Comparison of ENCODE assay signal across 13 cellular contexts in genomic region chr10:79189853-79190435, GRCh38.
A peak's percentile ranks its signal among the peaks of the same experiment; 100 is the strongest.
DNase-seq lines count a peak whose midpoint lies in the region; ATAC-seq and TF ChIP-seq lines count a peak whose summit lies in the region.
"Had no signal": no experiment of that assay in that cellular context is flagged by ENCODE, and none has a peak within 500 bp of the region (broad histone marks: within the 10 kb centered on the region; RNA-seq: fewer than 3 reads in every experiment).

No MANE protein-coding gene starts in this region.

- whole genome bisulfite sequencing in right cardiac atrium = 85% methylated on average over 10 of the region's 10 CpGs

- no peak overlapping the region for H2AFZ ChIP-seq in neural progenitor cell (replicated peaks)

- peak overlapping the region; percentile 78 for H3K27ac Mint-ChIP-seq in neural progenitor cell
- H3K27ac Mint-ChIP-seq in CD14-positive monocyte = no peak overlapping the region
- no peak overlapping the region for H3K27ac Mint-ChIP-seq in glutamatergic neuron (ENCODE audit: unreplicated experiment)
- H3K27ac Mint-ChIP-seq: activated naive CD8-positive, alpha-beta T cell treated with anti-CD3 and anti-CD28 coated beads, Interleukin-2, amount 10 ng/mL, durations not matched to agents 7 days and 5 days; T-helper 2 cell treated with Interferon-gamma antibody and Interleukin-4, amounts not matched to agents 5 μg/mL and 100 μg/mL, for 36 hours had no signal

- H3K4me2 ChIP-seq in neural progenitor cell = no peak overlapping the region

- H3K4me3 Mint-ChIP-seq in neural progenitor cell = no peak overlapping the region
- no peak overlapping the region for H3K4me3 Mint-ChIP-seq in CD14-positive monocyte
- H3K4me3 Mint-ChIP-seq in glutamatergic neuron (ENCODE audit: unreplicated experiment) = no peak overlapping the region
- H3K4me3 Mint-ChIP-seq: activated naive CD8-positive, alpha-beta T cell treated with anti-CD3 and anti-CD28 coated beads, Interleukin-2, amount 10 ng/mL, durations not matched to agents 7 days and 5 days; naive B cell; T-helper 2 cell treated with Interferon-gamma antibody and Interleukin-4, amounts not matched to agents 5 μg/mL and 100 μg/mL, for 36 hours had no signal

- no peaks in the 10 kb centered on the region for H3K79me2 ChIP-seq in neural progenitor cell (ENCODE audit: low read depth)

- no peak overlapping the region for H3K9ac ChIP-seq in neural progenitor cell

- H3F3A ChIP-seq in neural progenitor cell (ENCODE audit: low read depth) = peaks cover 19% of the 10 kb centered on the region

- H3K36me3 ChIP-seq in breast epithelium = no peaks in the 10 kb centered on the region
- H3K36me3 ChIP-seq in neural progenitor cell = no peaks in the 10 kb centered on the region

- H3K9me3 Mint-ChIP-seq in neural progenitor cell (no peaks in the 10 kb centered on the region), CD14-positive monocyte (peaks cover 0 to 4% (median 0%) of the 10 kb centered on the region in 7 donors), glutamatergic neuron (ENCODE audit: unreplicated experiment) (peaks cover 12% of the 10 kb centered on the region)
- H3K9me3 Mint-ChIP-seq: activated naive CD8-positive, alpha-beta T cell treated with anti-CD3 and anti-CD28 coated beads, Interleukin-2, amount 10 ng/mL, durations not matched to agents 7 days and 5 days; T-helper 2 cell treated with Interferon-gamma antibody and Interleukin-4, amounts not matched to agents 5 μg/mL and 100 μg/mL, for 36 hours had no signal

- no peaks in the 10 kb centered on the region for H3K9me3 ChIP-seq in right cardiac atrium (ENCODE audit: control insufficient read depth, low read length)
- no peaks in the 10 kb centered on the region for H3K9me3 ChIP-seq in breast epithelium
- H3K9me3 ChIP-seq in neural progenitor cell (ENCODE audit: low read depth) = no peaks in the 10 kb centered on the region

- peak in 2 of 3 donors; percentile 51 to 53 for DNase-seq in right cardiac atrium
- no peak for DNase-seq in Right ventricle myocardium superior
- DNase-seq in breast epithelium (ENCODE audit: low spot score in 2 of 2) = no peak
- DNase-seq in neural progenitor cell (ENCODE audit: low spot score) = no peak
- DNase-seq in ureter (ENCODE audit: low spot score) = no peak
- DNase-seq in CD14-positive monocyte (ENCODE audit: low spot score) = no peak
- DNase-seq in glutamatergic neuron = no peak
- no peak for DNase-seq in NCI-H146 (lab: John Stamatoyannopoulos, UW)
- DNase-seq: ACHN; activated naive CD8-positive, alpha-beta T cell treated with anti-CD3 and anti-CD28 coated beads, Interleukin-2, amount 10 ng/mL, durations not matched to agents 7 days and 5 days; naive B cell; NCI-H2107 had no signal

- TF ChIP-seq CTCF in breast epithelium (IDR thresholded peaks at IDR 0.05) = no peak
- no peak for TF ChIP-seq CTCF in neural progenitor cell (IDR thresholded peaks at IDR 0.05)
- TF ChIP-seq CTCF in CD14-positive monocyte (IDR thresholded peaks at IDR 0.05) = no peak
- no peak for TF ChIP-seq CTCF in glutamatergic neuron (IDR thresholded peaks at IDR 0.05; ENCODE audit: partially characterized antibody, unreplicated experiment)

- no peak for TF ChIP-seq POLR2A in breast epithelium (IDR thresholded peaks at IDR 0.05)

- H3K27me3 Mint-ChIP-seq in neural progenitor cell (ENCODE audit: insufficient read depth, low read depth) (peaks cover 9% of the 10 kb centered on the region), CD14-positive monocyte (ENCODE audit: low read depth in 3 of 3) (peaks cover 0 to 4% (median 2%) of the 10 kb centered on the region in 3 donors), glutamatergic neuron (ENCODE audit: unreplicated experiment) (peaks cover 9% of the 10 kb centered on the region)
- H3K27me3 Mint-ChIP-seq: activated naive CD8-positive, alpha-beta T cell treated with anti-CD3 and anti-CD28 coated beads, Interleukin-2, amount 10 ng/mL, durations not matched to agents 7 days and 5 days had no signal

- H3K4me1 ChIP-seq in right cardiac atrium (ENCODE audit: control insufficient read depth, insufficient read depth, low read length) (peaks cover 30% of the 10 kb centered on the region), breast epithelium (peaks cover 3 to 6% of the 10 kb centered on the region in 2 donors), neural progenitor cell (peaks cover 32% of the 10 kb centered on the region)

- intact Hi-C loops in right cardiac atrium (cut with DNase I) (loop anchor here (5.0 to 10.0 kb wide), 8 partner anchors 45 to 1145 kb away; partner anchors contain the start of gene ZMIZ1 (in 1 of the 4)), Right ventricle myocardium superior (cut with DNase I) (loop anchor here (5.0 to 10.0 kb wide), 2 partner anchors 123 to 975 kb away; partner anchors contain the start of gene ZMIZ1), breast epithelium (cut with DNase I; ENCODE audit: low total_unique reads) (loop anchor here (10.0 kb wide), 1 partner anchor 1145 kb away; no protein-coding TSS in a partner anchor), CD14-positive monocyte (cut with micrococcal nuclease) (loop anchor here (10.0 kb wide), 5 partner anchors 65 to 955 kb away; no protein-coding TSS in a partner anchor)

- H3K27ac ChIP-seq in right cardiac atrium (ENCODE audit: low read length) (no peak overlapping the region), breast epithelium (peak overlapping the region; percentile 1 to 61), neural progenitor cell (no peak overlapping the region)

- ATAC-seq in right cardiac atrium (no peak), Right ventricle myocardium superior (ENCODE audit: poor library complexity) (no peak)

- H3K4me1 Mint-ChIP-seq in neural progenitor cell (peaks cover 71% of the 10 kb centered on the region), CD14-positive monocyte (peaks cover 39% of the 10 kb centered on the region), glutamatergic neuron (ENCODE audit: low read depth, unreplicated experiment) (peaks cover 54% of the 10 kb centered on the region)
- H3K4me1 Mint-ChIP-seq: activated naive CD8-positive, alpha-beta T cell treated with anti-CD3 and anti-CD28 coated beads, Interleukin-2, amount 10 ng/mL, durations not matched to agents 7 days and 5 days had no signal

- H3K36me3 Mint-ChIP-seq in neural progenitor cell = peaks cover 18% of the 10 kb centered on the region
- H3K36me3 Mint-ChIP-seq in CD14-positive monocyte = peaks cover 49 to 61% of the 10 kb centered on the region in 2 donors
- H3K36me3 Mint-ChIP-seq in glutamatergic neuron (ENCODE audit: unreplicated experiment) = no peaks in the 10 kb centered on the region
- H3K36me3 Mint-ChIP-seq: activated naive CD8-positive, alpha-beta T cell treated with anti-CD3 and anti-CD28 coated beads, Interleukin-2, amount 10 ng/mL, durations not matched to agents 7 days and 5 days had no signal

- H3K27me3 ChIP-seq in right cardiac atrium (ENCODE audit: control insufficient read depth, insufficient read depth) (no peaks in the 10 kb centered on the region), breast epithelium (no peaks in the 10 kb centered on the region), neural progenitor cell (no peaks in the 10 kb centered on the region)

- H4K20me1 ChIP-seq in neural progenitor cell (ENCODE audit: low read depth) = peaks cover 50% of the 10 kb centered on the region

- H3K4me3 ChIP-seq in right cardiac atrium (ENCODE audit: low read length) (no peak overlapping the region), breast epithelium (no peak overlapping the region), neural progenitor cell (no peak overlapping the region)

Comparison
In these comparisons a context has a peak if more than half of its experiments do, and no peak if none do; other contexts are left out.
1. DNase-seq: peak in right cardiac atrium (2 of 3); none in Right ventricle myocardium superior (single experiment), breast epithelium (0 of 2), neural progenitor cell (single experiment), ureter (single experiment), CD14-positive monocyte (single experiment), glutamatergic neuron (single experiment) and NCI-H146 (single experiment).
2. H3K27ac ChIP-seq: peak in breast epithelium (2 of 2); none in right cardiac atrium (single experiment) and neural progenitor cell (single experiment).